8 cellular contexts compared by ENCODE assay signal in genomic region chr1:3899776-3900149, GRCh38. TPM values are rescaled to one million over a fixed set of nuclear protein-coding genes. Genes with fewer than 3 reads are reported as not detected.
A peak's percentile ranks its signal among the peaks of the same experiment; 100 is the strongest.
DNase-seq lines count a peak whose midpoint lies in the region; ATAC-seq, FAIRE-seq and TF ChIP-seq lines count a peak whose summit lies in the region.

No MANE protein-coding gene starts in this region.

- H3K9me3 ChIP-seq in iPS-20b (ENCODE audit: insufficient read depth, low read depth, low read length) (no peaks in the 10 kb centered on the region), suprapubic skin (no peaks in the 10 kb centered on the region)

- intact Hi-C loops in activated T-helper 2 cell treated with anti-CD3 and anti-CD28 coated beads, Interferon-gamma antibody, Interleukin-2, Interleukin-4, amounts not matched to agents 10 μg/mL and 5 μg/mL and 100 μg/mL, durations not matched to agents 14 hours and 24 hours and 36 hours (cut with micrococcal nuclease) = loop anchor here (1.0 to 10.0 kb wide), 3 partner anchors 42 to 125 kb away; partner anchors contain the start of genes CEP104, DFFB, LRRC47 and SMIM1

- H3K27ac ChIP-seq in iPS-20b (ENCODE audit: low read length) (peak overlapping the region; percentile 25), suprapubic skin (peak overlapping the region; percentile 91)

- ATAC-seq in HG03159 (IDR thresholded peaks at IDR 0.05; ENCODE audit: unreplicated experiment) (peak; percentile 2), HG03432 (IDR thresholded peaks at IDR 0.05; ENCODE audit: unreplicated experiment) (no peak)

- H3K4me3 ChIP-seq in iPS-20b (ENCODE audit: low read length) (peak overlapping the region; percentile 93), suprapubic skin (peak overlapping the region; percentile 76)

- H3K9me3 Mint-ChIP-seq in activated T-helper 2 cell treated with anti-CD3 and anti-CD28 coated beads, Interferon-gamma antibody, Interleukin-2, Interleukin-4, amounts not matched to agents 10 μg/mL and 5 μg/mL and 100 μg/mL, durations not matched to agents 14 hours and 24 hours and 36 hours = peaks cover 21% of the 10 kb centered on the region

- H3K36me3 Mint-ChIP-seq in activated T-helper 2 cell treated with anti-CD3 and anti-CD28 coated beads, Interferon-gamma antibody, Interleukin-2, Interleukin-4, amounts not matched to agents 10 μg/mL and 5 μg/mL and 100 μg/mL, durations not matched to agents 14 hours and 24 hours and 36 hours (ENCODE audit: low read depth) = peaks cover 28% of the 10 kb centered on the region

- FAIRE-seq in HTR-8/SVneo (lab: Jason Lieb, UNC) = no peak

- WGBS in suprapubic skin = no CpG with 5 or more reads among the region's 25 CpGs

- H3K27me3 Mint-ChIP-seq in activated T-helper 2 cell treated with anti-CD3 and anti-CD28 coated beads, Interferon-gamma antibody, Interleukin-2, Interleukin-4, amounts not matched to agents 10 μg/mL and 5 μg/mL and 100 μg/mL, durations not matched to agents 14 hours and 24 hours and 36 hours (ENCODE audit: low read depth) = no peaks in the 10 kb centered on the region

- H3K4me1 ChIP-seq in iPS-20b (ENCODE audit: insufficient read depth, low read length) = peaks cover 4% of the 10 kb centered on the region; the same call in 1 of the 2 replicates
- H3K4me1 ChIP-seq in suprapubic skin = peaks cover 14% of the 10 kb centered on the region

- peaks cover 37% of the 10 kb centered on the region for H3K4me1 Mint-ChIP-seq in activated T-helper 2 cell treated with anti-CD3 and anti-CD28 coated beads, Interferon-gamma antibody, Interleukin-2, Interleukin-4, amounts not matched to agents 10 μg/mL and 5 μg/mL and 100 μg/mL, durations not matched to agents 14 hours and 24 hours and 36 hours (ENCODE audit: low read depth)

- H3K9ac ChIP-seq in iPS-20b (ENCODE audit: low read depth, low read length) = peak overlapping the region; percentile 95

- H3K4me3 Mint-ChIP-seq in activated T-helper 2 cell treated with anti-CD3 and anti-CD28 coated beads, Interferon-gamma antibody, Interleukin-2, Interleukin-4, amounts not matched to agents 10 μg/mL and 5 μg/mL and 100 μg/mL, durations not matched to agents 14 hours and 24 hours and 36 hours (ENCODE audit: low read depth) = peak overlapping the region; percentile 97

- no peak for TF ChIP-seq CTCF in suprapubic skin (IDR thresholded peaks at IDR 0.05)

- peak overlapping the region; percentile 22 for H3K27ac Mint-ChIP-seq in activated T-helper 2 cell treated with anti-CD3 and anti-CD28 coated beads, Interferon-gamma antibody, Interleukin-2, Interleukin-4, amounts not matched to agents 10 μg/mL and 5 μg/mL and 100 μg/mL, durations not matched to agents 14 hours and 24 hours and 36 hours

- H3K36me3 ChIP-seq in iPS-20b (ENCODE audit: insufficient read depth, low read depth, low read length) (peaks cover 6% of the 10 kb centered on the region; the same call in 1 of the 2 replicates), suprapubic skin (peaks cover 3% of the 10 kb centered on the region)

- H3K27me3 ChIP-seq in iPS-20b (ENCODE audit: insufficient read depth, low read length) (no peaks in the 10 kb centered on the region), suprapubic skin (no peaks in the 10 kb centered on the region)

- TF ChIP-seq EP300 in suprapubic skin (IDR thresholded peaks at IDR 0.05) = no peak

- peak; percentile 16 for DNase-seq in activated T-cell treated with anti-CD3 and anti-CD28 coated beads for 24 hours (ENCODE audit: low read depth)
- no peak for DNase-seq in activated T-cell treated with anti-CD3 and anti-CD28 coated beads, Interleukin-2, amount 50 U/mL, for 1 hour
- DNase-seq in activated T-helper 2 cell treated with anti-CD3 and anti-CD28 coated beads, Interferon-gamma antibody, Interleukin-2, Interleukin-4, amounts not matched to agents 10 μg/mL and 5 μg/mL and 100 μg/mL, durations not matched to agents 14 hours and 24 hours and 36 hours (ENCODE audit: low spot score) = peak; percentile 24
- DNase-seq in suprapubic skin (ENCODE audit: low spot score in 2 of 2) = no peak
- DNase-seq in HTR-8/SVneo (ENCODE audit: insufficient read length, low spot score) = no peak

- peak in 1 of 2 donors; percentile 25 for TF ChIP-seq POLR2A in suprapubic skin (IDR thresholded peaks at IDR 0.05)

RNA-seq across cellular contexts. Expression of gene C1orf174, which starts 0.3 kb away (rescaled TPM):
- 44.0 and 44.9 TPM in 2 replicates for total RNA-seq in activated T-helper 2 cell treated with anti-CD3 and anti-CD28 coated beads, Interferon-gamma antibody, Interleukin-2, Interleukin-4, amounts not matched to agents 10 μg/mL and 5 μg/mL and 100 μg/mL, durations not matched to agents 14 hours and 24 hours and 36 hours
- total RNA-seq in suprapubic skin = 10 to 100 TPM; 16.0 to 25.3 (median 19.7) TPM

RNA-seq across cellular contexts. Expression of gene DFFB, which starts 42.5 kb away (rescaled TPM):
- 15.2 and 17.3 TPM in 2 replicates for total RNA-seq in activated T-helper 2 cell treated with anti-CD3 and anti-CD28 coated beads, Interferon-gamma antibody, Interleukin-2, Interleukin-4, amounts not matched to agents 10 μg/mL and 5 μg/mL and 100 μg/mL, durations not matched to agents 14 hours and 24 hours and 36 hours
- total RNA-seq in suprapubic skin = 1 to 10 TPM; 2.7 to 6.8 (median 4.2) TPM

RNA-seq across cellular contexts. Expression of gene CEP104, which starts 42.8 kb away (rescaled TPM):
- total RNA-seq in activated T-helper 2 cell treated with anti-CD3 and anti-CD28 coated beads, Interferon-gamma antibody, Interleukin-2, Interleukin-4, amounts not matched to agents 10 μg/mL and 5 μg/mL and 100 μg/mL, durations not matched to agents 14 hours and 24 hours and 36 hours = 35.4 and 49.9 TPM in 2 replicates
- total RNA-seq in suprapubic skin = 10 to 100 TPM; 16.1 to 56.7 (median 39.6) TPM

Comparison
In these comparisons a context has a peak if more than half of its experiments do, and no peak if none do; other contexts are left out.
1. DNase-seq: peak in activated T-cell treated with anti-CD3 and anti-CD28 coated beads for 24 hours (single experiment) and activated T-helper 2 cell treated with anti-CD3 and anti-CD28 coated beads, Interferon-gamma antibody, Interleukin-2, Interleukin-4, amounts not matched to agents 10 μg/mL and 5 μg/mL and 100 μg/mL, durations not matched to agents 14 hours and 24 hours and 36 hours (single experiment); none in activated T-cell treated with anti-CD3 and anti-CD28 coated beads, Interleukin-2, amount 50 U/mL, for 1 hour (single experiment), suprapubic skin (0 of 2) and HTR-8/SVneo (single experiment).